In genomic region chr7:95468071-95468470, GRCh38 we compare ENCODE assay signal across 19 cellular contexts. TPM values are rescaled to one million over a fixed set of nuclear protein-coding genes. Genes with fewer than 3 reads are reported as not detected.
"Had no signal": no experiment of that assay in that cellular context is flagged by ENCODE, and none has a peak within 500 bp of the region (broad histone marks: within the 10 kb centered on the region; RNA-seq: fewer than 3 reads in every experiment).

No MANE protein-coding gene starts in this region.

- DNase-seq: Kasumi-1, MM.1S, NCI-H1694, NCI-H187 treated with DMSO at 0.1 percent for 48 hours, NCI-H2081, NCI-H2107, NCI-H2227 treated with DMSO at 0.1 percent for 48 hours, NCI-H524, NCI-H526 treated with DMSO at 0.1 percent for 48 hours, NCI-H748 treated with DMSO at 0.1 percent for 48 hours, Right ventricle myocardium superior, RPMI8226, SIG-M5 had no signal

- H3K4me3 ChIP-seq: K562, SJSA1, SK-N-MC had no signal

- H3K9ac ChIP-seq: KMS-11 had no signal

- H3K4me2 ChIP-seq: KMS-11 had no signal

- H3K27me3 ChIP-seq: SJSA1 had no signal

- H3K9me3 ChIP-seq: SJSA1 had no signal

- H3K36me3 ChIP-seq: SJSA1 had no signal

- H3K27ac ChIP-seq: HL-60, KMS-11, SJSA1, SK-N-MC had no signal

RNA-seq across cellular contexts. Expression of gene ASB4, which starts 17.7 kb away (rescaled TPM):
- polyA plus RNA-seq: IgD-negative memory B cell had no signal
